8 cellular contexts compared by ENCODE assay signal in the genomic region with DNA sequence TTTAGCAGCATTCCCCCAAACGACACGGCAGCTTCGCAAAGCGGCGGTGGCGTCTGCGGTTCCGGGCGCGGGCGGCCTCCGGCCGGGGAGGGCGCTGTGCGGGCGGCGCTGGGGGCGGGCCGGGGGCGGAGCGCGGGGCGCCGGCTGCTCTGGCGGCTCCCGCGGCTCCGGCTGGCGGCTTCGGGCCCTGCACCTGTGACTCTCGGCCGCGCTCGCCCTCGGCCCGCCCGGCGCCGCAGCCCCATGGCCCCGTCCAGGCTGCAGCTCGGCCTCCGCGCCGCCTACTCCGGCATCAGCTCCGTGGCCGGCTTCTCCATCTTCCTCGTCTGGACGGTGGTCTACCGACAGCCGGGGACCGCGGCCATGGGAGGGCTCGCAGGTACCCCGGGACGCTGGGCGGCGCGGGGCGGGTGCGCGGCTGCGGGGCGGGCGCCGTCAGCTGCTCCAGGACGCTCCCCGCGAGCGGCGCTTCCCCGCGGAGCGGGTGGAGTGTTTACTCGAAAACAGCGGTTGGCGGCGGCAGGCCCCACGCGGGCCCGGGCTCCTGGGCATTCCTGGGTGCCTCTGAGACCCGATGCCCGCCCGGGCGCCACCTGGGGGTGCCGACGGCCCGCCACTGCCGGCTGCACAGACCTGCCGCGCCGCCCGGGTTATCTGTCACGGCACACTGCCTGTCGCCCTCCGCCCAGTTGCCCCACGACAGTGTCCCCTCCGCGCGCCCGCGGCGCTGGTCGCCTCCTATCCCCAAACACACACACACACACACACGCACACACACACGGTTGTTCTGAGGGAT. TPM values are rescaled to one million over a fixed set of nuclear protein-coding genes. Genes with fewer than 3 reads are reported as not detected.
DNase-seq lines count a peak whose midpoint lies in the region; ATAC-seq and TF ChIP-seq lines count a peak whose summit lies in the region.

SLC48A1 (plus strand) TSS at position 177 of the 796 bp plus-strand sequence; CDS start at position 244, 67 bp downstream.

- no peaks in the 10 kb centered on the region for H3K27me3 ChIP-seq in right cardiac atrium (ENCODE audit: control insufficient read depth, insufficient read depth)
- no peaks in the 10 kb centered on the region for H3K27me3 ChIP-seq in rectal smooth muscle tissue (ENCODE audit: control insufficient read depth, insufficient read depth, low read length)
- no peaks in the 10 kb centered on the region for H3K27me3 ChIP-seq in vagina

- CTCF ChIA-PET in T-cell (lab: Charles Lee), result interaction anchor here (0.6 to 1.7 kb wide), 5 partner anchors 29 to 68 kb away, joined by 3 to 7 read pairs (median 4); partner anchors contain the start of gene RPAP3 (in 1 of the 2)

- peaks cover 23% of the 10 kb centered on the region for H3K4me1 ChIP-seq in ES-I3 (ENCODE audit: insufficient read depth, low read length)
- H3K4me1 ChIP-seq in right cardiac atrium (ENCODE audit: control insufficient read depth, insufficient read depth, low read length), result peaks cover 23% of the 10 kb centered on the region
- H3K4me1 ChIP-seq in rectal smooth muscle tissue (ENCODE audit: control insufficient read depth, insufficient read depth, low read length), result peaks cover 17% of the 10 kb centered on the region
- H3K4me1 ChIP-seq in vagina, result peaks cover 53% of the 10 kb centered on the region

- H3K36me3 ChIP-seq in ES-I3 (ENCODE audit: insufficient read depth, low read length), result no peaks in the 10 kb centered on the region
- no peaks in the 10 kb centered on the region for H3K36me3 ChIP-seq in rectal smooth muscle tissue (ENCODE audit: control insufficient read depth, insufficient read depth, low read length)
- H3K36me3 ChIP-seq in vagina, result no peaks in the 10 kb centered on the region

- ATAC-seq in GM21528 (IDR thresholded peaks at IDR 0.05; ENCODE audit: low FRiP score, unreplicated experiment) (peak; percentile 85), T-cell (replicated peaks in 1 of 4) (peak; percentile 91 to 93 (median 92)), right cardiac atrium (peak; percentile 67 to 83)

- H3K9me3 Mint-ChIP-seq in IgD-negative memory B cell (no peaks in the 10 kb centered on the region), T-cell (no peaks in the 10 kb centered on the region)

- peak within 1 kb of the TSS; percentile 83 to 93 (median 92) for H3K4me3 Mint-ChIP-seq in IgD-negative memory B cell
- H3K4me3 Mint-ChIP-seq in T-cell, result peak within 1 kb of the TSS; percentile 82 to 88 (median 86)

- DNase-seq in T-cell (peak; percentile 37 to 81 (median 64)), amygdala (lab: John Stamatoyannopoulos, UW) (peak in 48 of 56 donors; percentile 25 to 82 (median 58)), right cardiac atrium (peak; percentile 80 to 92 (median 92)), vagina (ENCODE audit: extremely low spot score in 2 of 2) (no peak)

- H3K27ac Mint-ChIP-seq in IgD-negative memory B cell, result peak within 1 kb of the TSS; percentile 77 to 85 (median 84)
- H3K27ac Mint-ChIP-seq in T-cell, result peak within 1 kb of the TSS; percentile 78 to 82

- H3K27ac ChIP-seq in right cardiac atrium (ENCODE audit: low read length) (peak within 1 kb of the TSS; percentile 58), rectal smooth muscle tissue (ENCODE audit: low read depth, low read length) (peak within 1 kb of the TSS; percentile 51), vagina (peak within 1 kb of the TSS; percentile 73)

- H3K9me3 ChIP-seq in ES-I3 (ENCODE audit: control insufficient read depth, insufficient read depth, low read length), result no peaks in the 10 kb centered on the region
- no peaks in the 10 kb centered on the region for H3K9me3 ChIP-seq in right cardiac atrium (ENCODE audit: control insufficient read depth, low read length)
- H3K9me3 ChIP-seq in vagina, result no peaks in the 10 kb centered on the region

- TF ChIP-seq POLR2A in vagina (IDR thresholded peaks at IDR 0.05), result peak in 1 of 2 donors; percentile 8

- H3K4me3 ChIP-seq in right cardiac atrium (ENCODE audit: low read length) (peak within 1 kb of the TSS; percentile 84), rectal smooth muscle tissue (ENCODE audit: low read length) (peak within 1 kb of the TSS; percentile 76), vagina (peak within 1 kb of the TSS; percentile 67 to 98)

- POLR2A ChIA-PET in T-cell (lab: Charles Lee), result no interaction called here

- WGBS in right cardiac atrium, result under 1% methylated on average over 106 of the region's 106 CpGs

- intact Hi-C loops in right cardiac atrium (cut with DNase I), result loop anchor here in 2 of 4 donors (5.0 kb wide), 1 partner anchor 56 kb away; no protein-coding TSS in a partner anchor
- intact Hi-C loops in vagina (cut with DNase I), result no loop called here

- H3K36me3 Mint-ChIP-seq in IgD-negative memory B cell (no peaks in the 10 kb centered on the region), T-cell (no peaks in the 10 kb centered on the region)

- TF ChIP-seq CTCF in vagina (IDR thresholded peaks at IDR 0.05), result peak in 1 of 3 experiments; percentile 2

- H3K27me3 Mint-ChIP-seq in IgD-negative memory B cell, result no peaks in the 10 kb centered on the region
- no peaks in the 10 kb centered on the region for H3K27me3 Mint-ChIP-seq in T-cell

- H3K4me1 Mint-ChIP-seq in IgD-negative memory B cell (peaks cover 0 to 6% (median 6%) of the 10 kb centered on the region in 3 donors), T-cell (peaks cover 18 to 23% (median 23%) of the 10 kb centered on the region in 3 donors)

- H3K9ac ChIP-seq in ES-I3 (ENCODE audit: low read depth, low read length), result peak within 1 kb of the TSS; percentile 78
- H3K9ac ChIP-seq in rectal smooth muscle tissue (ENCODE audit: low read length), result peak within 1 kb of the TSS; percentile 58

RNA-seq across cellular contexts. Expression of gene SLC48A1, which starts in this region (rescaled TPM):
- polyA plus RNA-seq in IgD-negative memory B cell (21.7 TPM), right cardiac atrium (22.0 TPM)
- total RNA-seq in T-cell (10 to 100 TPM in 3 of 5 donors, 1 to 10 TPM in 2; 5.8 to 13.7 (median 10.2) TPM), right cardiac atrium (10 to 100 TPM; 26.5 to 30.1 (median 27.6) TPM), vagina (20.9 TPM)

Comparison
In these comparisons a context has a peak if more than half of its experiments do, and no peak if none do; other contexts are left out.
1. DNase-seq: peak in T-cell (34 of 34), amygdala (48 of 56) and right cardiac atrium (3 of 3); none in vagina (0 of 2).
2. Peak in every context shown above with its lines, with median percentiles within 50 percentile points of each other: ATAC-seq, H3K27ac ChIP-seq and H3K4me3 ChIP-seq.